Comparison of ENCODE assay signal across 24 cellular contexts in genomic region chr5:67265951-67266350, GRCh38.
DNase-seq lines count a peak whose midpoint lies in the region; ATAC-seq and TF ChIP-seq lines count a peak whose summit lies in the region.
"Had no signal": no experiment of that assay in that cellular context is flagged by ENCODE, and none has a peak within 500 bp of the region (broad histone marks: within the 10 kb centered on the region; RNA-seq: fewer than 3 reads in every experiment).

No MANE protein-coding gene starts in this region.

- H3K27me3 ChIP-seq in dorsolateral prefrontal cortex (no peaks in the 10 kb centered on the region), mesenchymal stem cell (ENCODE audit: control insufficient read depth in 1 of 2, insufficient read depth in 1 of 2, low read length in 2 of 2) (no peaks in the 10 kb centered on the region), stomach smooth muscle (ENCODE audit: control insufficient read depth in 1 of 2, insufficient read depth in 2 of 2, low read length in 2 of 2) (no peaks in the 10 kb centered on the region)
- H3K27me3 ChIP-seq: BLaER1, MG63, SJSA1 had no signal

- H4K8ac ChIP-seq in mesenchymal stem cell (ENCODE audit: low read length), result peak overlapping the region; percentile 39

- peak overlapping the region in 1 of 2 experiments; percentile 7 for H2BK12ac ChIP-seq in mesenchymal stem cell (ENCODE audit: low read length in 2 of 2)

- peak overlapping the region; percentile 88 for H2BK120ac ChIP-seq in mesenchymal stem cell (ENCODE audit: low read depth, low read length)

- no peaks in the 10 kb centered on the region for H3K36me3 Mint-ChIP-seq in activated T-helper 17 cell treated with anti-CD3 and anti-CD28 coated beads, Interleukin-2, amount 50 U/mL, for 72 hours (ENCODE audit: low read depth)
- H3K36me3 Mint-ChIP-seq: CD4-positive, CD25-positive, alpha-beta regulatory T cell had no signal

- no peaks in the 10 kb centered on the region for H3K27me3 Mint-ChIP-seq in activated T-helper 17 cell treated with anti-CD3 and anti-CD28 coated beads, Interleukin-2, amount 50 U/mL, for 72 hours

- H2BK15ac ChIP-seq in mesenchymal stem cell (ENCODE audit: low read depth, poor library complexity, severe bottlenecking), result no peak overlapping the region

- H3K4me3 ChIP-seq in dorsolateral prefrontal cortex (no peak overlapping the region), mesenchymal stem cell (ENCODE audit: insufficient read depth in 1 of 2, low read depth in 1 of 2, low read length in 2 of 2) (no peak overlapping the region), stomach smooth muscle (ENCODE audit: low read length in 2 of 2) (no peak overlapping the region)
- H3K4me3 ChIP-seq: BLaER1, GM23248, MG63, PC-9, SJSA1 had no signal

- H3K4me1 ChIP-seq in mesenchymal stem cell (ENCODE audit: control insufficient read depth, insufficient read depth, low read depth, low read length), result peaks cover 5% of the 10 kb centered on the region
- peaks cover 41% of the 10 kb centered on the region for H3K4me1 ChIP-seq in stomach smooth muscle (ENCODE audit: control insufficient read depth, insufficient read depth, low read length)
- H3K4me1 ChIP-seq: BLaER1 had no signal

- H3K36me3 ChIP-seq in mesenchymal stem cell (ENCODE audit: control insufficient read depth in 1 of 2, insufficient read depth in 2 of 2, low read depth in 1 of 2, low read length in 2 of 2) (no peaks in the 10 kb centered on the region), stomach smooth muscle (ENCODE audit: control insufficient read depth in 2 of 2, insufficient read depth in 2 of 2, low read length in 2 of 2) (no peaks in the 10 kb centered on the region)
- H3K36me3 ChIP-seq: BLaER1, MG63, SJSA1 had no signal

- no peak overlapping the region for H2AFZ ChIP-seq in mesenchymal stem cell (ENCODE audit: low read depth, low read length)
- H2AFZ ChIP-seq: GM23248, PC-9 had no signal

- H2BK5ac ChIP-seq in mesenchymal stem cell (ENCODE audit: low read depth, low read length, poor library complexity, severe bottlenecking), result no peak overlapping the region

- H3K79me1 ChIP-seq in mesenchymal stem cell (replicated peaks; ENCODE audit: low read length, poor library complexity, severe bottlenecking), result no peaks in the 10 kb centered on the region

- peak overlapping the region in 1 of 2 experiments; percentile 50 for H3K18ac ChIP-seq in mesenchymal stem cell (ENCODE audit: low read depth in 1 of 2, low read length in 2 of 2)

- no peak overlapping the region for H4K91ac ChIP-seq in mesenchymal stem cell (ENCODE audit: low read length)

- peak overlapping the region in 1 of 2 experiments; percentile 81 for H3K4ac ChIP-seq in mesenchymal stem cell (ENCODE audit: low read depth in 1 of 2, low read length in 2 of 2)

- TF ChIP-seq CTCF in dorsolateral prefrontal cortex (IDR thresholded peaks at IDR 0.05 in 54 of 56, conservative IDR thresholded peaks at IDR 0.05 in 2 of 56; ENCODE audit: low read depth in 1 of 56, partially characterized antibody in 56 of 56), result no peak

- DNase-seq in dorsolateral prefrontal cortex (no peak), mesenchymal stem cell (peak; percentile 45), NCI-H446 (lab: John Stamatoyannopoulos, UW) (no peak), NCI-H226 (no peak)
- DNase-seq in activated CD4-positive, alpha-beta T cell treated with anti-CD3 and anti-CD28 coated beads, Interleukin-2, amount 50 U/mL, for 48 hours, result no peak
- DNase-seq: CD4-positive, CD25-positive, alpha-beta regulatory T cell; DMS53; GM23248; H9; KBM-7; MG63; NCI-H1417 treated with DMSO at 0.1 percent for 48 hours; NCI-H1694 treated with DMSO at 0.1 percent for 48 hours; NCI-H2081; NCI-H345; NCI-H524; NCI-H774; PC-9; Right ventricle myocardium superior had no signal

- H3K4me2 ChIP-seq in mesenchymal stem cell (ENCODE audit: low read length, poor library complexity, severe bottlenecking), result no peak overlapping the region
- H3K4me2 ChIP-seq: BLaER1, PC-9 had no signal

- H3K27ac ChIP-seq in dorsolateral prefrontal cortex (peak overlapping the region in 33 of 59 donors; percentile 1 to 100 (median 98)), mesenchymal stem cell (ENCODE audit: low read length, poor library complexity, severe bottlenecking) (no peak overlapping the region), stomach smooth muscle (ENCODE audit: low read length) (peak overlapping the region; percentile 37)
- H3K27ac ChIP-seq: BLaER1, GM23248, PC-9, SJSA1 had no signal

- no peaks in the 10 kb centered on the region for H3K4me1 Mint-ChIP-seq in activated T-helper 17 cell treated with anti-CD3 and anti-CD28 coated beads, Interleukin-2, amount 50 U/mL, for 72 hours
- H3K4me1 Mint-ChIP-seq: CD4-positive, CD25-positive, alpha-beta regulatory T cell; H9 had no signal

- no peaks in the 10 kb centered on the region for H3K9me3 Mint-ChIP-seq in activated T-helper 17 cell treated with anti-CD3 and anti-CD28 coated beads, Interleukin-2, amount 50 U/mL, for 72 hours

- no peak overlapping the region for H3K14ac ChIP-seq in mesenchymal stem cell (ENCODE audit: low read length in 2 of 2)

- H3K27ac Mint-ChIP-seq in activated T-helper 17 cell treated with anti-CD3 and anti-CD28 coated beads, Interleukin-2, amount 50 U/mL, for 72 hours, result no peak overlapping the region
- H3K27ac Mint-ChIP-seq: CD4-positive, CD25-positive, alpha-beta regulatory T cell had no signal

- H3K23ac ChIP-seq in mesenchymal stem cell (ENCODE audit: low read length in 2 of 2), result no peak overlapping the region

- no peak overlapping the region for H2AK5ac ChIP-seq in mesenchymal stem cell (ENCODE audit: low read length, severe bottlenecking)

- 55% methylated on average over 1 of the region's 1 CpG for WGBS in mesenchymal stem cell

- ATAC-seq in activated T-helper 17 cell treated with anti-CD3 and anti-CD28 coated beads, Interleukin-2, amount 50 U/mL, for 72 hours (replicated peaks), result peak; percentile 21
- ATAC-seq in GM18873 (IDR thresholded peaks at IDR 0.05; ENCODE audit: low FRiP score, unreplicated experiment), result no peak

- intact Hi-C loops in dorsolateral prefrontal cortex (cut with DNase I), result loop anchor here in 1 of 2 donors (10.0 kb wide), 1 partner anchor 49 kb away; no protein-coding TSS in a partner anchor

- no peak overlapping the region for H3K4me3 Mint-ChIP-seq in activated T-helper 17 cell treated with anti-CD3 and anti-CD28 coated beads, Interleukin-2, amount 50 U/mL, for 72 hours
- H3K4me3 Mint-ChIP-seq: CD4-positive, CD25-positive, alpha-beta regulatory T cell; H9 had no signal

- no peak overlapping the region for H3K9ac ChIP-seq in mesenchymal stem cell (ENCODE audit: low read length)
- H3K9ac ChIP-seq in stomach smooth muscle (ENCODE audit: low read length in 2 of 2), result no peak overlapping the region
- H3K9ac ChIP-seq: BLaER1, GM23248 had no signal

- H3K9me3 ChIP-seq in mesenchymal stem cell (ENCODE audit: control insufficient read depth, low read length), result no peaks in the 10 kb centered on the region
- peaks cover 0 to 4% of the 10 kb centered on the region in 2 donors for H3K9me3 ChIP-seq in stomach smooth muscle (ENCODE audit: control insufficient read depth in 2 of 2, low read length in 2 of 2)
- H3K9me3 ChIP-seq: BLaER1, MG63, SJSA1 had no signal
